ENCODE assay signal across 22 cellular contexts in the genomic region with DNA sequence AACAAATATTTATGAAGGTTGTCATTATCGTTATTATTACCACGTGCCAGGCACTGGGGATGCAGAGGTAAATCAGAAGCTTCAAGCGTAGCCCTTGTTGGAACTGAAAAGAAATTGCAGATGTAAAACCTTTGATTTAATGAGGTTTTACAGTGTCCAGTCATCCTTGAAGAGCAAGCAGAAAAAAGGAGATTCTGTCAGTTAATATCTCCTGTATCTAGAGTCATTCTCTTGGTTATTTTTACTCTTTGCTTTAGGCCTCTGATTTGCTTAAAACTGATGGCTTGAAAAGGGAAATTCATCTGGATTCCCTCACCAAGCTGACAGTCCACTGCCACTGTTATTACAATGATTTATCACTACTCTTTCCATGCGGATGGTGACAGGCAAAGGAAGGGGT.
"Had no signal": no experiment of that assay in that cellular context is flagged by ENCODE, and none has a peak within 500 bp of the region (broad histone marks: within the 10 kb centered on the region; RNA-seq: fewer than 3 reads in every experiment).

No MANE protein-coding gene starts in this region.

- H3K27ac Mint-ChIP-seq: natural killer cell; stimulated activated memory B cell treated with anti-CD40 and anti-IgM and Interleukin-4, amounts not matched to agents 10 μg/mL and 1 μg/mL and 100 μg/mL, for 72 hours; stimulated activated naive CD8-positive, alpha-beta T cell treated with anti-CD3 and anti-CD28 coated beads, Interleukin-15, Interleukin-2, amounts not matched to agents 100 ng/mL and 50 ng/mL, for 24 hours had no signal

- H3K36me3 ChIP-seq: heart left ventricle, pancreas, prostate gland, right lobe of liver, spleen, tibial artery, upper lobe of left lung, uterus had no signal

- H3K27me3 ChIP-seq: heart left ventricle, pancreas, right lobe of liver, spleen, tibial artery, upper lobe of left lung, uterus had no signal

- FAIRE-seq: endometrium, frontal cortex, pancreas had no signal

- ATAC-seq: esophagus mucosa; heart left ventricle; left colon; natural killer cell; pancreas; right lobe of liver; stimulated activated memory B cell treated with anti-CD40 and anti-IgM and Interleukin-4, amounts not matched to agents 10 μg/mL and 1 μg/mL and 100 μg/mL, for 72 hours had no signal

- H3K4me1 Mint-ChIP-seq: stimulated activated memory B cell treated with anti-CD40 and anti-IgM and Interleukin-4, amounts not matched to agents 10 μg/mL and 1 μg/mL and 100 μg/mL, for 72 hours had no signal

- H3K4me3 ChIP-seq: coronary artery, heart left ventricle, pancreas, prostate gland, right lobe of liver, spleen, tibial artery, upper lobe of left lung, uterus had no signal

- H3K4me1 ChIP-seq: heart left ventricle, pancreas, prostate gland, right lobe of liver, spleen, tibial artery, upper lobe of left lung, uterus had no signal

- H3K4me3 Mint-ChIP-seq: natural killer cell; stimulated activated memory B cell treated with anti-CD40 and anti-IgM and Interleukin-4, amounts not matched to agents 10 μg/mL and 1 μg/mL and 100 μg/mL, for 72 hours; stimulated activated naive CD8-positive, alpha-beta T cell treated with anti-CD3 and anti-CD28 coated beads, Interleukin-15, Interleukin-2, amounts not matched to agents 100 ng/mL and 50 ng/mL, for 24 hours had no signal

- DNase-seq: effector CD8-positive, alpha-beta T cell; heart left ventricle; hippocampal formation; left colon; natural killer cell; occipital lobe; pancreas; right lobe of liver; spleen; stimulated activated CD4-positive, alpha-beta T cell treated with anti-CD3 and anti-CD28 coated beads, Interleukin-15, amount 100 ng/mL, for 24 hours; stimulated activated CD4-positive, alpha-beta T cell treated with anti-CD3 and anti-CD28 coated beads, Interleukin-1b, Interleukin-23, amount 100 ng/mL, for 48 hours; stimulated activated CD4-positive, alpha-beta T cell treated with anti-CD3 and anti-CD28 coated beads, Interleukin-4, amount 100 ng/mL, for 24 hours; tibial artery; upper lobe of left lung; uterus had no signal

- H3K27ac ChIP-seq: coronary artery, heart left ventricle, pancreas, prostate gland, right lobe of liver, spleen, tibial artery, upper lobe of left lung, uterus had no signal

- H3K9me3 ChIP-seq: pancreas, prostate gland, right lobe of liver, tibial artery, upper lobe of left lung, uterus had no signal

- H3K36me3 Mint-ChIP-seq: natural killer cell; stimulated activated memory B cell treated with anti-CD40 and anti-IgM and Interleukin-4, amounts not matched to agents 10 μg/mL and 1 μg/mL and 100 μg/mL, for 72 hours had no signal
